ENCODE assay signal across 30 cellular contexts in the genomic region with DNA sequence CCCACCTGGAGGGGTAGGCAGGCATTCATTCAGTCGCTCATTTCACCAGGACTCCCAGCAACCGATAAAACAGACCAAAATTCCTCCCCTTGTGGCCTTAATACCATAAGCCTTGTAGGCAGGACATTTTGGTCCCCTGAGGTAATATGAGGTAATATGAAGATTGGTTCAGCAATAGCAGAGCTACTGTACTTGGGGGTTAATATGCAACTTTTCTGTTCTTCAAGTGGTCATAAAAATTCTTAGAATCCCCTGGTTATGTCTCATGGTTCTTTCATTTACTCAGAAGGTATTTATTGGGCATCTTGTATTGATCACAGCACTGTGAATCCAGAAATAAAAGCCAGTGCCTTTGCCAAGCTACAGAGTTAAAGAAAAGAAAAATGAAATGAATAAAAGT. TPM values are rescaled to one million over a fixed set of nuclear protein-coding genes. Genes with fewer than 3 reads are reported as not detected.
"Had no signal": no experiment of that assay in that cellular context is flagged by ENCODE, and none has a peak within 500 bp of the region (broad histone marks: within the 10 kb centered on the region; RNA-seq: fewer than 3 reads in every experiment).

No MANE protein-coding gene starts in this region.

- DNase-seq: activated CD4-positive, alpha-beta T cell treated with anti-CD3 and anti-CD28 coated beads, Interleukin-2, amount 50 U/mL, for 1 hour; activated CD8-positive, alpha-beta T cell treated with anti-CD3 and anti-CD28 coated beads, Interleukin-2, amount 10 ng/mL, durations not matched to agents 7 days and 5 days; activated gamma-delta T cell; activated naive CD4-positive, alpha-beta T cell treated with anti-CD3 and anti-CD28 coated beads, Interleukin-2, amount 50 U/mL, for 16 hours; adrenal gland; brain microvascular endothelial cell; caudate nucleus; effector CD4-positive, alpha-beta T cell; erythroblast; foreskin fibroblast; kidney; naive thymus-derived CD8-positive, alpha-beta T cell; right lobe of liver; small intestine; stimulated activated CD4-positive, alpha-beta T cell treated with anti-CD3 and anti-CD28 coated beads, Interleukin-2, amount 100 ng/mL, for 24 hours; stimulated activated naive B cell treated with anti-CD40 and anti-IgM and Interleukin-4, amounts not matched to agents 10 μg/mL and 1 μg/mL and 100 μg/mL, for 72 hours; transverse colon had no signal

- ATAC-seq: activated CD4-positive, CD25-positive, alpha-beta regulatory T cell treated with anti-CD3 and anti-CD28 coated beads, Interleukin-2, amount 50 U/mL, for 24 hours; activated CD8-positive, alpha-beta T cell treated with anti-CD3 and anti-CD28 coated beads, Interleukin-2, amount 10 ng/mL, durations not matched to agents 7 days and 5 days; left lobe of liver; naive thymus-derived CD8-positive, alpha-beta T cell; right lobe of liver; stimulated activated naive B cell treated with anti-CD40 and anti-IgM and Interleukin-4, amounts not matched to agents 10 μg/mL and 1 μg/mL and 100 μg/mL, for 72 hours had no signal

- H3K4me3 Mint-ChIP-seq: activated CD8-positive, alpha-beta T cell treated with anti-CD3 and anti-CD28 coated beads, Interleukin-2, amount 10 ng/mL, durations not matched to agents 7 days and 5 days; activated T-helper 1 cell treated with anti-CD3 and anti-CD28 coated beads, Interleukin-12 subunit alpha, Interleukin-12 subunit beta, Interleukin-2, Interleukin-4 antibody, amounts not matched to agents 30 ng/mL and 10 ng/mL and 1 ng/mL, durations not matched to agents 14 hours and 24 hours and 36 hours; dendritic cell treated with granulocyte-macrophage colony-stimulating factor and Interleukin-4, amounts not matched to agents 40 ng/mL and 50 ng/mL, for 4 days; mesothelial cell of epicardium; naive thymus-derived CD8-positive, alpha-beta T cell; neural progenitor cell; stimulated activated naive B cell treated with anti-CD40 and anti-IgM and Interleukin-4, amounts not matched to agents 10 μg/mL and 1 μg/mL and 100 μg/mL, for 72 hours had no signal

- H3K4me3 ChIP-seq: adrenal gland, ascending aorta, lung, neural progenitor cell, right lobe of liver, transverse colon had no signal

- H3K27me3 Mint-ChIP-seq: dendritic cell treated with granulocyte-macrophage colony-stimulating factor and Interleukin-4, amounts not matched to agents 40 ng/mL and 50 ng/mL, for 4 days; naive thymus-derived CD8-positive, alpha-beta T cell; stimulated activated naive B cell treated with anti-CD40 and anti-IgM and Interleukin-4, amounts not matched to agents 10 μg/mL and 1 μg/mL and 100 μg/mL, for 72 hours had no signal

- H3K4me1 Mint-ChIP-seq: mesothelial cell of epicardium, neural progenitor cell had no signal

- H3K27ac Mint-ChIP-seq: activated CD8-positive, alpha-beta T cell treated with anti-CD3 and anti-CD28 coated beads, Interleukin-2, amount 10 ng/mL, durations not matched to agents 7 days and 5 days; dendritic cell treated with granulocyte-macrophage colony-stimulating factor and Interleukin-4, amounts not matched to agents 40 ng/mL and 50 ng/mL, for 4 days; mesothelial cell of epicardium; naive thymus-derived CD8-positive, alpha-beta T cell; neural progenitor cell had no signal

- H3K9me3 Mint-ChIP-seq: activated T-helper 1 cell treated with anti-CD3 and anti-CD28 coated beads, Interleukin-12 subunit alpha, Interleukin-12 subunit beta, Interleukin-2, Interleukin-4 antibody, amounts not matched to agents 30 ng/mL and 10 ng/mL and 1 ng/mL, durations not matched to agents 14 hours and 24 hours and 36 hours; dendritic cell treated with granulocyte-macrophage colony-stimulating factor and Interleukin-4, amounts not matched to agents 40 ng/mL and 50 ng/mL, for 4 days; mesothelial cell of epicardium; naive thymus-derived CD8-positive, alpha-beta T cell; neural progenitor cell; stimulated activated naive B cell treated with anti-CD40 and anti-IgM and Interleukin-4, amounts not matched to agents 10 μg/mL and 1 μg/mL and 100 μg/mL, for 72 hours had no signal

RNA-seq across cellular contexts. Expression of gene SHISA8, which starts 29.8 kb away (rescaled TPM):
- total RNA-seq: activated CD8-positive, alpha-beta T cell treated with anti-CD3 and anti-CD28 coated beads, Interleukin-2, amount 10 ng/mL, durations not matched to agents 7 days and 5 days; ascending aorta; fibroblast of lung; left lobe of liver; mesothelial cell of epicardium; osteocyte; pulmonary artery endothelial cell; right lobe of liver; T-helper 2 cell treated with Interferon-gamma antibody and Interleukin-4, amounts not matched to agents 100 ng/mL and 5 ng/mL, for 36 hours; temporal lobe had no signal

RNA-seq across cellular contexts. Expression of gene TNFRSF13C, which starts 41.5 kb away (rescaled TPM):
- total RNA-seq: ascending aorta had no signal
